ENCODE assay signal across 8 cellular contexts in the genomic region with DNA sequence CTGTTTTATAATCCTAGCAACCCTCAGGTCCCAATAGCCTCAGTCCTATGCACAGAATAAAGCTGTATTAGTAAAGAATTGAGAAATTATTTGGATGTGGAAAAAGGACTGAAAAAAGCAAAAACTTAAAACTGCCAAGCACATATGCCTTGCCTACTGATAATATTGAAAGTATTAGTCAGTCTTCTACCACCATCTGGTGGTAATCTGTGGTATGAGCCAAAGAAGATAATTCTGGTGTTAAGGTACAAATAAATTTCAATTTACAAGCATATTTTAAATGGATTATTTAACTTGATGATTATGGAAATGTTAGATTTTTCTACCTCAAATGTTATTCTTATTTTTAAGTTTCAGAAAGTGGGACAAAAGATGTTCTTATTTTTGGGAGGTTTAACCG.
DNase-seq lines count a peak whose midpoint lies in the region; ATAC-seq and TF ChIP-seq lines count a peak whose summit lies in the region.

No MANE protein-coding gene starts in this region.

- TF ChIP-seq CTCF in brain microvascular endothelial cell (IDR thresholded peaks at IDR 0.05; ENCODE audit: low read depth, low read length, missing control alignments) (peak; percentile 41), liver (IDR thresholded peaks at IDR 0.05; ENCODE audit: low read depth, low read length, missing input control) (peak; percentile 89)

- no peak overlapping the region for H3K9ac ChIP-seq in liver (ENCODE audit: low read depth in 1 of 2, low read length in 2 of 2)

- H3K9me3 ChIP-seq in right cardiac atrium (ENCODE audit: control insufficient read depth, low read length) = no peaks in the 10 kb centered on the region
- H3K9me3 ChIP-seq in liver (ENCODE audit: control insufficient read depth in 4 of 4, low read length in 3 of 4) = no peaks in the 10 kb centered on the region

- in situ Hi-C loops in brain microvascular endothelial cell (cut with HindIII; ENCODE audit: low pct_ligation_motif_present, low sequenced_read_pairs) = no loop called here

- H3K27ac ChIP-seq in right cardiac atrium (ENCODE audit: low read length) (no peak overlapping the region), brain microvascular endothelial cell (no peak overlapping the region), liver (ENCODE audit: low read depth in 1 of 2, low read length in 2 of 2) (no peak overlapping the region)

- no peaks in the 10 kb centered on the region for H3K27me3 ChIP-seq in right cardiac atrium (ENCODE audit: control insufficient read depth, insufficient read depth)
- no peaks in the 10 kb centered on the region for H3K27me3 ChIP-seq in brain microvascular endothelial cell (replicated peaks)
- H3K27me3 ChIP-seq in liver (ENCODE audit: control insufficient read depth in 4 of 4, insufficient read depth in 4 of 4, low read length in 3 of 4) = no peaks in the 10 kb centered on the region

- 86% methylated on average over 1 of the region's 1 CpG for WGBS in right cardiac atrium
- WGBS in liver = 83% methylated on average over 1 of the region's 1 CpG

- H3K4me1 ChIP-seq in right cardiac atrium (ENCODE audit: control insufficient read depth, insufficient read depth, low read length) = no peaks in the 10 kb centered on the region
- H3K4me1 ChIP-seq in liver (ENCODE audit: control insufficient read depth in 4 of 4, insufficient read depth in 4 of 4, low read length in 3 of 4) = no peaks in the 10 kb centered on the region

- H3K4me3 ChIP-seq in right cardiac atrium (ENCODE audit: low read length) (no peak overlapping the region), brain microvascular endothelial cell (ENCODE audit: low read depth, low read length) (no peak overlapping the region), liver (ENCODE audit: low read depth in 1 of 3, low read length in 3 of 3) (no peak overlapping the region)

- intact Hi-C loops in Right ventricle myocardium superior (cut with DNase I) (loop anchor here (5.0 kb wide), 1 partner anchor 1036 kb away; no protein-coding TSS in a partner anchor), right cardiac atrium (cut with DNase I) (loop anchor here in 2 of 4 donors (5.0 kb wide), 1 partner anchor 1031 kb away; no protein-coding TSS in a partner anchor)

- H3K36me3 ChIP-seq in brain microvascular endothelial cell (replicated peaks) (no peaks in the 10 kb centered on the region), liver (ENCODE audit: control insufficient read depth in 4 of 4, insufficient read depth in 3 of 4, low read depth in 1 of 4, low read length in 3 of 4) (no peaks in the 10 kb centered on the region)

- DNase-seq in Right ventricle myocardium superior (no peak), right cardiac atrium (no peak), NCI-H1694 (lab: John Stamatoyannopoulos, UW) (peak; percentile 66), brain microvascular endothelial cell (peak; percentile 47), mucosa of gallbladder (ENCODE audit: low spot score) (no peak)
- no peak for DNase-seq in activated CD4-positive, alpha-beta T cell treated with anti-CD3 and anti-CD28 coated beads, Interleukin-2, amount 50 U/mL, for 48 hours

- TF ChIP-seq RAD21 in liver (IDR thresholded peaks at IDR 0.05) = peak; percentile 92 to 95

- ATAC-seq in Right ventricle myocardium superior (ENCODE audit: poor library complexity) (peak; percentile 55), right cardiac atrium (no peak), HG02678 (IDR thresholded peaks at IDR 0.05; ENCODE audit: unreplicated experiment) (peak; percentile 69)

TF ChIP-seq in liver, 16 proteins besides CTCF, POLR2A, EP300 and RAD21:
- TF ChIP-seq HNF4A (conservative IDR thresholded peaks at IDR 0.05) (no peak), RXRA (IDR thresholded peaks at IDR 0.05) (no peak), SP1 (IDR thresholded peaks at IDR 0.05) (no peak), JUND (IDR thresholded peaks at IDR 0.05) (no peak), NR2F2 (IDR thresholded peaks at IDR 0.05) (no peak)

Comparison
In these comparisons a context has a peak if more than half of its experiments do, and no peak if none do; other contexts are left out.
1. ATAC-seq: peak in Right ventricle myocardium superior (single experiment) and HG02678 (single experiment); none in right cardiac atrium (0 of 2).
2. DNase-seq: peak in NCI-H1694 (single experiment) and brain microvascular endothelial cell (single experiment); none in Right ventricle myocardium superior (single experiment), right cardiac atrium (0 of 3), mucosa of gallbladder (single experiment) and activated CD4-positive, alpha-beta T cell treated with anti-CD3 and anti-CD28 coated beads, Interleukin-2, amount 50 U/mL, for 48 hours (0 of 2).